8 cellular contexts compared by ENCODE assay signal in genomic region chr12:6200266-6201198, GRCh38. TPM values are rescaled to one million over a fixed set of nuclear protein-coding genes. Genes with fewer than 3 reads are reported as not detected.
DNase-seq lines count a peak whose midpoint lies in the region; ATAC-seq and TF ChIP-seq lines count a peak whose summit lies in the region.

Gene CD9, plus strand, starts transcription at chr12:6200400. Its CDS starts 100 bp downstream, at chr12:6200500.

- intact Hi-C loops in head of caudate nucleus (cut with DNase I) (no loop called here), aorta (cut with DNase I) (loop anchor here (1.0 to 5.0 kb wide), 3 partner anchors 24 to 81 kb away; no protein-coding TSS in a partner anchor)

- H3K9me3 ChIP-seq in aorta (ENCODE audit: control insufficient read depth, low read length): no peaks in the 10 kb centered on the region

- ATAC-seq in omental fat pad (ENCODE audit: low FRiP score) (peak; percentile 60), aorta (ENCODE audit: low FRiP score) (peak; percentile 72), HG03342 (IDR thresholded peaks at IDR 0.05; ENCODE audit: unreplicated experiment) (no peak), GM18517 (IDR thresholded peaks at IDR 0.05; ENCODE audit: unreplicated experiment) (no peak)

- H3K4me1 ChIP-seq in aorta (ENCODE audit: control insufficient read depth in 1 of 2, insufficient read depth in 2 of 2, low read length in 2 of 2): peaks cover 0 to 2% of the 10 kb centered on the region in 2 donors

- H3K27ac ChIP-seq in aorta (ENCODE audit: low read depth in 1 of 2, low read length in 2 of 2): peak within 1 kb of the TSS; percentile 87 to 91

- H3K4me3 Mint-ChIP-seq in activated naive CD4-positive, alpha-beta T cell treated with anti-CD3 and anti-CD28 coated beads, Interleukin-2, amount 50 U/mL, for 24 hours: peak within 1 kb of the TSS; percentile 67

- H3K4me3 ChIP-seq in GM06990 (replicated peaks; ENCODE audit: low read depth, low read length) (peak within 1 kb of the TSS; percentile 44), aorta (ENCODE audit: low read length in 2 of 2) (peak within 1 kb of the TSS; percentile 71 to 91)

- no peak for DNase-seq in GM06990 (ENCODE audit: extremely low read depth, insufficient read length)
- DNase-seq in NCI-H460 (ENCODE audit: extremely low read depth, low read depth): peak; percentile 25
- peak in 37 of 42 donors; percentile 30 to 87 (median 66) for DNase-seq in head of caudate nucleus
- DNase-seq in omental fat pad (ENCODE audit: low spot score): no peak
- peak; percentile 87 to 92 for DNase-seq in aorta

- no peaks in the 10 kb centered on the region for H3K9me3 Mint-ChIP-seq in activated naive CD4-positive, alpha-beta T cell treated with anti-CD3 and anti-CD28 coated beads, Interleukin-2, amount 50 U/mL, for 24 hours

- TF ChIP-seq CTCF in GM06990 (IDR thresholded peaks at IDR 0.05; ENCODE audit: insufficient read depth, low read length, poor library complexity, severe bottlenecking) (no peak), omental fat pad (IDR thresholded peaks at IDR 0.05) (no peak)

- 0 to 1% methylated on average over 51 to 79 of the region's 79 CpGs for WGBS in aorta, 2 donors

- H3K27me3 ChIP-seq in GM06990 (replicated peaks; ENCODE audit: control insufficient read depth, insufficient read depth, low read length) (peaks cover 12% of the 10 kb centered on the region), aorta (ENCODE audit: control insufficient read depth in 1 of 2, insufficient read depth in 2 of 2, low read length in 1 of 2) (no peaks in the 10 kb centered on the region)

- no peaks in the 10 kb centered on the region for H3K36me3 ChIP-seq in GM06990 (ENCODE audit: control insufficient read depth, insufficient read depth, low read length)
- no peaks in the 10 kb centered on the region for H3K36me3 ChIP-seq in aorta (ENCODE audit: control insufficient read depth in 1 of 2, insufficient read depth in 2 of 2, low read length in 1 of 2)

- H3K36me3 Mint-ChIP-seq in activated naive CD4-positive, alpha-beta T cell treated with anti-CD3 and anti-CD28 coated beads, Interleukin-2, amount 50 U/mL, for 24 hours: peaks cover 2% of the 10 kb centered on the region

- H3K4me1 Mint-ChIP-seq in activated naive CD4-positive, alpha-beta T cell treated with anti-CD3 and anti-CD28 coated beads, Interleukin-2, amount 50 U/mL, for 24 hours: peaks cover 13% of the 10 kb centered on the region

- H3K27ac Mint-ChIP-seq in activated naive CD4-positive, alpha-beta T cell treated with anti-CD3 and anti-CD28 coated beads, Interleukin-2, amount 50 U/mL, for 24 hours: no peak within 1 kb of the TSS

- H3K27me3 Mint-ChIP-seq in activated naive CD4-positive, alpha-beta T cell treated with anti-CD3 and anti-CD28 coated beads, Interleukin-2, amount 50 U/mL, for 24 hours: peaks cover 25% of the 10 kb centered on the region

RNA-seq across cellular contexts. Expression of gene CD9, which starts in this region (rescaled TPM):
- total RNA-seq in NCI-H460 (2014; rRNA removed; shearing (Covaris generic)): 38.8 and 43.6 TPM in 2 replicates
- 69.6 and 76.9 TPM in 2 replicates for polyA plus RNA-seq in NCI-H460 (2014; cell fraction: nucleus; rRNA removed)
- total RNA-seq in omental fat pad (100 to 1,000 TPM in 2 of 4 donors, 10 to 100 TPM in 2; 68.3 to 181 (median 119) TPM), aorta (100 to 1,000 TPM; 285 to 303 TPM)
- 100 to 1,000 TPM; 267 to 506 TPM for polyA plus RNA-seq in aorta

Comparison
In these comparisons a context has a peak if more than half of its experiments do, and no peak if none do; other contexts are left out.
1. DNase-seq: peak in NCI-H460 (single experiment), head of caudate nucleus (37 of 42) and aorta (2 of 2); none in GM06990 (single experiment) and omental fat pad (single experiment).
2. ATAC-seq: peak in omental fat pad (single experiment) and aorta (single experiment); none in HG03342 (single experiment) and GM18517 (single experiment).